Comparison of ENCODE assay signal across 19 cellular contexts in genomic region chr2:128605421-128605820, GRCh38.
DNase-seq lines count a peak whose midpoint lies in the region; ATAC-seq, FAIRE-seq and TF ChIP-seq lines count a peak whose summit lies in the region.
"Had no signal": no experiment of that assay in that cellular context is flagged by ENCODE, and none has a peak within 500 bp of the region (broad histone marks: within the 10 kb centered on the region; RNA-seq: fewer than 3 reads in every experiment).

No MANE protein-coding gene starts in this region.

- WGBS in H9 (ENCODE audit: extremely low coverage, insufficient read length, low lambda C conversion rate) = no CpG with 5 or more reads among the region's 7 CpGs
- 94 to 98% (median 98%) methylated on average over 7 of the region's 7 CpGs for WGBS in ovary, 3 donors

- no peaks in the 10 kb centered on the region for H3K9me3 Mint-ChIP-seq in GM23338
- no peaks in the 10 kb centered on the region; a peak in 3 of 5 replicates for H3K9me3 Mint-ChIP-seq in H9
- H3K9me3 Mint-ChIP-seq: CD4-positive, alpha-beta T cell; IgD-negative memory B cell had no signal

- no peaks in the 10 kb centered on the region for H3K9me2 ChIP-seq in GM23338 (ENCODE audit: insufficient read depth)

- no peak overlapping the region for H4K91ac ChIP-seq in H9 (ENCODE audit: insufficient read length, low read depth, low read length)

- H3K4me1 Mint-ChIP-seq in GM23338 = peaks cover 4% of the 10 kb centered on the region; the same call in 2 of the 3 replicates
- H3K4me1 Mint-ChIP-seq in H9 = peaks cover 0 to 9% of the 10 kb centered on the region in 2 experiments; a peak in 2 of 4 replicates
- H3K4me1 Mint-ChIP-seq: IgD-negative memory B cell had no signal

- H3T11ph ChIP-seq in H9 (ENCODE audit: low read length) = no peak overlapping the region

- H3K4me1 ChIP-seq in GM23338 (ENCODE audit: insufficient read depth) (peaks cover 8% of the 10 kb centered on the region), H9 (ENCODE audit: insufficient read depth, low read length) (no peaks in the 10 kb centered on the region), kidney (ENCODE audit: control insufficient read depth in 1 of 2, insufficient read depth in 1 of 2, low read depth in 1 of 2, low read length in 2 of 2) (peaks cover 0 to 7% of the 10 kb centered on the region in 2 donors), ovary (ENCODE audit: insufficient read depth) (no peaks in the 10 kb centered on the region)
- H3K4me1 ChIP-seq: BE2C had no signal

- no peaks in the 10 kb centered on the region for H3K79me2 ChIP-seq in GM23338 (replicated peaks; ENCODE audit: insufficient read depth)
- H3K79me2 ChIP-seq in H9 (ENCODE audit: insufficient read depth, low read length) = no peaks in the 10 kb centered on the region; the same call in 1 of the 2 replicates

- no peaks in the 10 kb centered on the region for H3K23me2 ChIP-seq in H9 (ENCODE audit: insufficient read length, low read depth, low read length, poor library complexity, severe bottlenecking)

- no peak overlapping the region for H2BK15ac ChIP-seq in H9 (ENCODE audit: low read depth, low read length)

- no peaks in the 10 kb centered on the region for H3K27me3 ChIP-seq in GM23338 (ENCODE audit: insufficient read depth)
- H3K27me3 ChIP-seq in H9 (ENCODE audit: insufficient read depth, low read length) = no peaks in the 10 kb centered on the region
- H3K27me3 ChIP-seq in ovary = no peaks in the 10 kb centered on the region
- H3K27me3 ChIP-seq: BE2C had no signal

- H2BK12ac ChIP-seq in H9 (ENCODE audit: insufficient read length, low read depth, low read length) = no peak overlapping the region

- no peak for FAIRE-seq in kidney (lab: Jason Lieb, UNC)

- TF ChIP-seq CTCF in GM23338 (conservative IDR thresholded peaks at IDR 0.05; ENCODE audit: low read depth in 2 of 2) = no peak
- TF ChIP-seq CTCF in H9 (conservative IDR thresholded peaks at IDR 0.05) = no peak
- no peak for TF ChIP-seq CTCF in kidney (IDR thresholded peaks at IDR 0.05; ENCODE audit: borderline replicate concordance, extremely low read depth, insufficient read depth)
- no peak for TF ChIP-seq CTCF in ovary (IDR thresholded peaks at IDR 0.05)
- TF ChIP-seq CTCF in GM20000 (IDR thresholded peaks at IDR 0.05; ENCODE audit: extremely low read depth, missing control alignments) = no peak

- DNase-seq in GM23338 (ENCODE audit: low spot score) (no peak), H9 (peak; percentile 20), kidney (peak; percentile 60), ovary (peak in 3 of 5 donors; percentile 2 to 13 (median 6)), GM20000 (ENCODE audit: low spot score) (no peak), NCI-H524 treated with DMSO at 0.1 percent for 48 hours (lab: John Stamatoyannopoulos, UW) (no peak), OCI-M2 (lab: John Stamatoyannopoulos, UW; ENCODE audit: unreplicated experiment) (no peak)
- DNase-seq: BE2C, EL, H7, Kasumi-1, MM.1S, NCI-H1092 treated with DMSO at 0.1 percent for 48 hours, NCI-H2081 treated with DMSO at 0.1 percent for 48 hours, NCI-H510A treated with DMSO at 0.1 percent for 48 hours, SHP77 had no signal

- H4K5ac ChIP-seq in H9 (ENCODE audit: insufficient read length, low read depth, low read length) = no peak overlapping the region

- no peaks in the 10 kb centered on the region for H3K9me3 ChIP-seq in H9 (ENCODE audit: control insufficient read depth, low read depth, low read length)
- no peaks in the 10 kb centered on the region for H3K9me3 ChIP-seq in kidney (ENCODE audit: control insufficient read depth in 1 of 2, low read length in 2 of 2)
- no peaks in the 10 kb centered on the region for H3K9me3 ChIP-seq in ovary
- H3K9me3 ChIP-seq: BE2C had no signal

- H3K4me2 ChIP-seq in GM23338 (no peak overlapping the region), H9 (ENCODE audit: insufficient read depth, insufficient read length, low read length) (no peak overlapping the region)

- H4K8ac ChIP-seq in H9 (replicated peaks; ENCODE audit: insufficient read length, low read depth, low read length) = no peak overlapping the region

- H3K79me1 ChIP-seq in H9 (ENCODE audit: insufficient read depth, low read depth, low read length, poor library complexity, severe bottlenecking) = no peaks in the 10 kb centered on the region

- H3K4me3 Mint-ChIP-seq in GM23338 (no peak overlapping the region), H9 (no peak overlapping the region)
- H3K4me3 Mint-ChIP-seq: CD4-positive, alpha-beta T cell; IgD-negative memory B cell had no signal

- H3K23ac ChIP-seq in H9 (ENCODE audit: insufficient read length, low read depth, low read length) = no peak overlapping the region

- no peak overlapping the region for H3K18ac ChIP-seq in H9 (ENCODE audit: insufficient read length, low read depth, low read length)

- H4K20me1 ChIP-seq in GM23338 (replicated peaks; ENCODE audit: insufficient read depth) (no peaks in the 10 kb centered on the region), H9 (ENCODE audit: control insufficient read depth, insufficient read depth, insufficient read length) (peaks cover 6% of the 10 kb centered on the region)

- H3K4ac ChIP-seq in H9 (ENCODE audit: low read depth, low read length) = no peak overlapping the region

- no peak overlapping the region for H2AK5ac ChIP-seq in H9 (ENCODE audit: insufficient read length, low read length)

- no peak for TF ChIP-seq EP300 in ovary (IDR thresholded peaks at IDR 0.05)

- H3K27ac Mint-ChIP-seq in GM23338 (no peak overlapping the region), H9 (peak overlapping the region in 1 of 3 experiments; percentile 40; a peak in 1 of 7 replicates)
- H3K27ac Mint-ChIP-seq: CD4-positive, alpha-beta T cell; IgD-negative memory B cell had no signal

- H2BK20ac ChIP-seq in H9 (ENCODE audit: low read depth, low read length, poor library complexity, severe bottlenecking) = no peak overlapping the region

- H3K9ac ChIP-seq in H9 (ENCODE audit: extremely low read depth, insufficient read length, low read length) = no peak overlapping the region
- no peak overlapping the region for H3K9ac ChIP-seq in kidney (ENCODE audit: low read length in 2 of 2)

- no peak overlapping the region for H3K56ac ChIP-seq in H9 (ENCODE audit: insufficient read length, low read depth, low read length)

- TF ChIP-seq POLR2A in ovary (IDR thresholded peaks at IDR 0.05) = no peak

- H3K14ac ChIP-seq in H9 (ENCODE audit: insufficient read depth, low read length) = no peak overlapping the region

- H3K36me3 Mint-ChIP-seq in GM23338 (ENCODE audit: low read depth) = no peaks in the 10 kb centered on the region
- no peaks in the 10 kb centered on the region for H3K36me3 Mint-ChIP-seq in H9 (ENCODE audit: insufficient read depth in 1 of 3, low read depth in 3 of 3)
- H3K36me3 Mint-ChIP-seq: IgD-negative memory B cell had no signal

- no peaks in the 10 kb centered on the region for H3F3A ChIP-seq in GM23338 (replicated peaks; ENCODE audit: low read depth)

- peak overlapping the region; percentile 59; the same call in 1 of the 2 replicates for H2AFZ ChIP-seq in GM23338
- no peak overlapping the region for H2AFZ ChIP-seq in H9 (ENCODE audit: low read length)

- ATAC-seq in GM23338 = no peak
- ATAC-seq: Panc1 had no signal

- H3K36me3 ChIP-seq in GM23338 (ENCODE audit: insufficient read depth) (no peaks in the 10 kb centered on the region), kidney (ENCODE audit: control insufficient read depth in 1 of 2, insufficient read depth in 2 of 2, low read length in 2 of 2) (no peaks in the 10 kb centered on the region), ovary (no peaks in the 10 kb centered on the region)
- H3K36me3 ChIP-seq: BE2C had no signal

- no peak overlapping the region for H2BK120ac ChIP-seq in H9 (ENCODE audit: low read depth, low read length, poor library complexity, severe bottlenecking)

- H3K27me3 Mint-ChIP-seq in GM23338 (ENCODE audit: insufficient read depth, low read depth, poor library complexity) (peaks cover 8% of the 10 kb centered on the region), H9 (ENCODE audit: low read depth) (no peaks in the 10 kb centered on the region; the same call in 1 of the 2 replicates)
- H3K27me3 Mint-ChIP-seq: CD4-positive, alpha-beta T cell; IgD-negative memory B cell had no signal

- no peak overlapping the region for H2BK5ac ChIP-seq in H9 (ENCODE audit: insufficient read length, low read length)

- H3K27ac ChIP-seq in GM23338 (ENCODE audit: low read depth) (no peak overlapping the region), H9 (ENCODE audit: insufficient read length, low read depth, low read length) (no peak overlapping the region), kidney (ENCODE audit: low read depth in 2 of 2, low read length in 2 of 2) (no peak overlapping the region), ovary (no peak overlapping the region)

- intact Hi-C loops in kidney (cut with DNase I) (no loop called here), ovary (cut with DNase I) (no loop called here)

- H3K4me3 ChIP-seq in GM23338 (no peak overlapping the region), kidney (ENCODE audit: low read length in 2 of 2) (no peak overlapping the region), ovary (no peak overlapping the region)

TF ChIP-seq in GM23338, 12 proteins besides CTCF, POLR2A, EP300 and RAD21 (continues in another document):
- no peak for TF ChIP-seq ZNF331 (CRISPR knock-in tag; IDR thresholded peaks at IDR 0.05; ENCODE audit: low read depth)
- TF ChIP-seq STAT1 (IDR thresholded peaks at IDR 0.05; ENCODE audit: unreplicated experiment) = no peak
- no peak for TF ChIP-seq CREB1 (CRISPR knock-in tag; IDR thresholded peaks at IDR 0.05; ENCODE audit: low read depth)
- no peak for TF ChIP-seq NANOG (IDR thresholded peaks at IDR 0.05; ENCODE audit: borderline replicate concordance)

Comparison
In these comparisons a context has a peak if more than half of its experiments do, and no peak if none do; other contexts are left out.
1. DNase-seq: peak in H9 (single experiment), kidney (single experiment) and ovary (3 of 5); none in GM23338 (single experiment), GM20000 (single experiment), NCI-H524 treated with DMSO at 0.1 percent for 48 hours (single experiment) and OCI-M2 (single experiment).